Comparison of ENCODE assay signal across 12 cellular contexts in genomic region chr12:3313066-3313465, GRCh38.
A peak's percentile ranks its signal among the peaks of the same experiment; 100 is the strongest.
DNase-seq lines count a peak whose midpoint lies in the region; ATAC-seq, FAIRE-seq and TF ChIP-seq lines count a peak whose summit lies in the region.
"Had no signal": no experiment of that assay in that cellular context is flagged by ENCODE, and none has a peak within 500 bp of the region (broad histone marks: within the 10 kb centered on the region; RNA-seq: fewer than 3 reads in every experiment).

No MANE protein-coding gene starts in this region.

- H3K4me1 ChIP-seq in mammary epithelial cell (ENCODE audit: insufficient read depth, low read length), result peaks cover 58% of the 10 kb centered on the region
- peaks cover 0 to 4% of the 10 kb centered on the region in 2 donors for H3K4me1 ChIP-seq in neuronal stem cell (ENCODE audit: control insufficient read depth in 2 of 2, insufficient read depth in 1 of 2, low read depth in 1 of 2, low read length in 2 of 2)
- H3K4me1 ChIP-seq in kidney (ENCODE audit: control insufficient read depth in 1 of 2, insufficient read depth in 1 of 2, low read depth in 1 of 2, low read length in 2 of 2), result peaks cover 0 to 3% of the 10 kb centered on the region in 2 donors

- FAIRE-seq in kidney (lab: Jason Lieb, UNC), result no peak

- H2BK120ac ChIP-seq in neuronal stem cell (ENCODE audit: low read depth, low read length), result no peak overlapping the region

- in situ Hi-C loops in mammary epithelial cell (cut with MboI; ENCODE audit: low sequenced_read_pairs in 2 of 2), result loop anchor here (10.0 to 25.0 kb wide), 2 partner anchors 182 to 224 kb away; partner anchors contain the start of gene PRMT8 (in 1 of the 2)

- H3K14ac ChIP-seq in neuronal stem cell (ENCODE audit: low read length), result no peak overlapping the region

- no peak overlapping the region for H4K8ac ChIP-seq in neuronal stem cell (ENCODE audit: low read depth, low read length)

- H3K9me3 ChIP-seq in mammary epithelial cell (replicated peaks; ENCODE audit: insufficient read depth, low read length) (no peaks in the 10 kb centered on the region), neuronal stem cell (replicated peaks in 1 of 2; ENCODE audit: control insufficient read depth in 2 of 2, insufficient read depth in 1 of 2, low read depth in 1 of 2, low read length in 2 of 2) (no peaks in the 10 kb centered on the region), kidney (ENCODE audit: control insufficient read depth in 1 of 2, low read length in 2 of 2) (no peaks in the 10 kb centered on the region)
- H3K9me3 ChIP-seq: right atrium auricular region, suprapubic skin had no signal

- no peak overlapping the region for H2BK15ac ChIP-seq in neuronal stem cell (ENCODE audit: low read length)

- intact Hi-C loops in mammary epithelial cell (cut with micrococcal nuclease), result no loop called here
- intact Hi-C loops in kidney (cut with DNase I), result no loop called here
- intact Hi-C loops in sciatic nerve (cut with DNase I), result no loop called here

- H3K79me1 ChIP-seq in neuronal stem cell (ENCODE audit: low read depth, low read length), result no peaks in the 10 kb centered on the region

- no peaks in the 10 kb centered on the region for H3K36me3 ChIP-seq in mammary epithelial cell (ENCODE audit: insufficient read depth, low read length)
- no peaks in the 10 kb centered on the region for H3K36me3 ChIP-seq in neuronal stem cell (replicated peaks in 1 of 2; ENCODE audit: control insufficient read depth in 2 of 2, insufficient read depth in 2 of 2, low read length in 2 of 2)
- no peaks in the 10 kb centered on the region for H3K36me3 ChIP-seq in kidney (ENCODE audit: control insufficient read depth in 1 of 2, insufficient read depth in 2 of 2, low read length in 2 of 2)
- H3K36me3 ChIP-seq: right atrium auricular region, suprapubic skin had no signal

- H3K27ac ChIP-seq in mammary epithelial cell (ENCODE audit: insufficient read depth, low read depth, low read length) (no peak overlapping the region), neuronal stem cell (replicated peaks; ENCODE audit: low read length) (no peak overlapping the region), kidney (ENCODE audit: low read depth in 2 of 2, low read length in 2 of 2) (no peak overlapping the region)
- H3K27ac ChIP-seq: right atrium auricular region, suprapubic skin had no signal

- no peaks in the 10 kb centered on the region for H4K20me1 ChIP-seq in mammary epithelial cell (ENCODE audit: insufficient read depth, low read length)

- H3K9ac ChIP-seq in mammary epithelial cell (ENCODE audit: insufficient read depth, low read length) (no peak overlapping the region), neuronal stem cell (ENCODE audit: low read depth, low read length, poor library complexity) (peak overlapping the region; percentile 26), kidney (ENCODE audit: low read length in 2 of 2) (no peak overlapping the region)

- CTCF ChIA-PET in mammary epithelial cell (lab: Charles Lee; ENCODE audit: low non-redundant PET), result interaction anchor here (0.5 to 0.7 kb wide), 2 partner anchors 13 to 190 kb away, joined by 3 read pairs; no protein-coding TSS in a partner anchor

- ATAC-seq in GM21381 (IDR thresholded peaks at IDR 0.05; ENCODE audit: unreplicated experiment) (no peak), sciatic nerve (no peak)

- H4K91ac ChIP-seq in neuronal stem cell (ENCODE audit: low read depth, low read length, poor library complexity), result no peak overlapping the region

- TF ChIP-seq CTCF in mammary epithelial cell (conservative IDR thresholded peaks at IDR 0.05 in 1 of 2, IDR thresholded peaks at IDR 0.05 in 1 of 2; ENCODE audit: extremely low read depth in 1 of 2, insufficient read depth in 1 of 2, low read depth in 1 of 2, low read length in 2 of 2) (no peak), kidney (IDR thresholded peaks at IDR 0.05; ENCODE audit: borderline replicate concordance, extremely low read depth, insufficient read depth) (no peak)

- H3K27me3 ChIP-seq in mammary epithelial cell (ENCODE audit: insufficient read depth, low read length) (no peaks in the 10 kb centered on the region), neuronal stem cell (ENCODE audit: control insufficient read depth in 3 of 3, insufficient read depth in 3 of 3, low read depth in 1 of 3, low read length in 3 of 3) (peaks cover 0 to 53% (median 0%) of the 10 kb centered on the region in 3 experiments)
- H3K27me3 ChIP-seq: right atrium auricular region had no signal

- H3K4me3 ChIP-seq in mammary epithelial cell (replicated peaks in 1 of 3; ENCODE audit: insufficient read depth in 1 of 3, low read depth in 2 of 3, low read length in 3 of 3) (no peak overlapping the region), neuronal stem cell (ENCODE audit: low read length in 2 of 2) (no peak overlapping the region), kidney (ENCODE audit: low read length in 2 of 2) (no peak overlapping the region)
- H3K4me3 ChIP-seq: right atrium auricular region, suprapubic skin had no signal

- 78% methylated on average over 10 of the region's 13 CpGs for WGBS in mammary epithelial cell (ENCODE audit: low coverage, missing lambda C conversion rate)
- no CpG with 5 or more reads among the region's 13 CpGs for WGBS in neuronal stem cell (ENCODE audit: extremely low coverage in 2 of 2, insufficient read length in 2 of 2, insufficient replicate concordance in 1 of 2), 2 donors

- H3K18ac ChIP-seq in neuronal stem cell (ENCODE audit: low read length), result no peak overlapping the region

- H2BK5ac ChIP-seq in neuronal stem cell (ENCODE audit: low read length), result no peak overlapping the region

- H2AFZ ChIP-seq in mammary epithelial cell (ENCODE audit: low read depth, low read length), result no peak overlapping the region
- H2AFZ ChIP-seq in neuronal stem cell (ENCODE audit: low read length), result no peak overlapping the region

- dilution Hi-C loops in mammary epithelial cell (cut with HindIII; ENCODE audit: low sequenced_read_pairs), result loop anchor here (25.0 kb wide), 1 partner anchor 499 kb away; no protein-coding TSS in a partner anchor

- peak; percentile 25 for DNase-seq in COLO829 (ENCODE audit: low spot score)
- DNase-seq in HS-5 (ENCODE audit: low read depth), result peak; percentile 63
- DNase-seq in mammary epithelial cell, result peak; percentile 57
- DNase-seq in neuronal stem cell (ENCODE audit: low spot score), result no peak
- no peak for DNase-seq in kidney
- no peak for DNase-seq in sciatic nerve (ENCODE audit: low spot score)
- no peak for DNase-seq in activated CD4-positive, alpha-beta T cell treated with anti-CD3 and anti-CD28 coated beads, Interleukin-2, amount 50 U/mL, for 48 hours
- DNase-seq: activated gamma-delta T cell, cerebellar nuclear complex had no signal

- no peak overlapping the region for H3K23ac ChIP-seq in neuronal stem cell (ENCODE audit: low read depth, low read length, poor library complexity)

- no peak overlapping the region for H3K4ac ChIP-seq in neuronal stem cell (ENCODE audit: low read length)

- H2AK5ac ChIP-seq in neuronal stem cell (ENCODE audit: low read depth, low read length), result no peak overlapping the region

- peak overlapping the region; percentile 64 for H2BK12ac ChIP-seq in neuronal stem cell (ENCODE audit: low read length)

- no TSS peak for BruUV-seq in mammary epithelial cell (replicated peaks; lab: Mats Ljungman, UMichigan)

- H3K4me2 ChIP-seq in mammary epithelial cell (ENCODE audit: insufficient read depth, low read depth, low read length) (no peak overlapping the region), neuronal stem cell (ENCODE audit: insufficient read depth, low read length, poor library complexity, severe bottlenecking) (no peak overlapping the region)

- H3K79me2 ChIP-seq in mammary epithelial cell (ENCODE audit: insufficient read depth, low read length), result no peaks in the 10 kb centered on the region

Comparison
In these comparisons a context has a peak if more than half of its experiments do, and no peak if none do; other contexts are left out.
1. DNase-seq: peak in COLO829 (single experiment), HS-5 (single experiment) and mammary epithelial cell (single experiment); none in neuronal stem cell (single experiment), kidney (single experiment), sciatic nerve (single experiment) and activated CD4-positive, alpha-beta T cell treated with anti-CD3 and anti-CD28 coated beads, Interleukin-2, amount 50 U/mL, for 48 hours (0 of 2).